ENCODE assay signal across 14 cellular contexts in genomic region chr2:75379811-75380210, GRCh38.
DNase-seq lines count a peak whose midpoint lies in the region; ATAC-seq and TF ChIP-seq lines count a peak whose summit lies in the region.
"Had no signal": no experiment of that assay in that cellular context is flagged by ENCODE, and none has a peak within 500 bp of the region (broad histone marks: within the 10 kb centered on the region; RNA-seq: fewer than 3 reads in every experiment).

No MANE protein-coding gene starts in this region.

- POLR2A ChIA-PET in MCF 10A (lab: Yijun Ruan, JAX): no interaction called here

- H3K4me1 Mint-ChIP-seq in MCF 10A (ENCODE audit: insufficient read depth, unreplicated experiment) (no peaks in the 10 kb centered on the region), T-helper 17 cell (no peaks in the 10 kb centered on the region)
- H3K4me1 Mint-ChIP-seq: CD8-positive, alpha-beta memory T cell had no signal

- no peak for TF ChIP-seq POLR2A in breast epithelium (IDR thresholded peaks at IDR 0.05)

- no peak overlapping the region for H3K4me3 ChIP-seq in breast epithelium
- no peak overlapping the region for H3K4me3 ChIP-seq in RWPE2 (ENCODE audit: severe bottlenecking)
- no peak overlapping the region for H3K4me3 ChIP-seq in epithelial cell of esophagus (ENCODE audit: low read length)

- ATAC-seq in RWPE2 (ENCODE audit: low read depth) (peak; percentile 56), T-helper 17 cell (no peak)

- H3K9me3 ChIP-seq in breast epithelium (no peaks in the 10 kb centered on the region), RWPE2 (ENCODE audit: severe bottlenecking) (no peaks in the 10 kb centered on the region), T-helper 17 cell (ENCODE audit: control insufficient read depth, low read length, poor library complexity, severe bottlenecking) (no peaks in the 10 kb centered on the region)
- H3K9me3 ChIP-seq: Caco-2 had no signal

- H3K4me1 ChIP-seq in breast epithelium (no peaks in the 10 kb centered on the region), RWPE2 (ENCODE audit: insufficient read depth, poor library complexity, severe bottlenecking) (no peaks in the 10 kb centered on the region)
- H3K4me1 ChIP-seq: Caco-2 had no signal

- H3K9me3 Mint-ChIP-seq in MCF 10A (ENCODE audit: unreplicated experiment): no peaks in the 10 kb centered on the region
- H3K9me3 Mint-ChIP-seq: CD8-positive, alpha-beta memory T cell; HFFc6 had no signal

- BruUV-seq in MCF 10A (replicated peaks; lab: Mats Ljungman, UMichigan): no TSS peak

- no peak overlapping the region for H3K27ac Mint-ChIP-seq in MCF 10A (ENCODE audit: low read depth, unreplicated experiment)
- H3K27ac Mint-ChIP-seq in T-helper 17 cell: no peak overlapping the region
- H3K27ac Mint-ChIP-seq: CD8-positive, alpha-beta memory T cell; HFFc6 had no signal

- peak; percentile 9 for DNase-seq in MCF 10A (ENCODE audit: unreplicated experiment)
- no peak for DNase-seq in breast epithelium (ENCODE audit: low spot score in 2 of 2)
- no peak for DNase-seq in RWPE2 (ENCODE audit: low spot score)
- DNase-seq in epithelial cell of esophagus (ENCODE audit: low read depth): peak; percentile 90
- DNase-seq in activated gamma-delta T cell treated with Interleukin-2 at 50 U/mL for 16 hours: no peak
- no peak for DNase-seq in T-helper 17 cell
- no peak for DNase-seq in SIG-M5 treated with dmso at 0.1 percent for 504 hours (lab: John Stamatoyannopoulos, UW; ENCODE audit: unreplicated experiment)
- DNase-seq: Caco-2; CD8-positive, alpha-beta memory T cell; DND-41; GDM1; HCEC 1CT; HFFc6 had no signal

- H3K27me3 ChIP-seq in breast epithelium (no peaks in the 10 kb centered on the region), RWPE2 (ENCODE audit: insufficient read depth, poor library complexity, severe bottlenecking) (no peaks in the 10 kb centered on the region)

- H3K4me3 Mint-ChIP-seq in MCF 10A (ENCODE audit: unreplicated experiment) (no peak overlapping the region), T-helper 17 cell (no peak overlapping the region)
- H3K4me3 Mint-ChIP-seq: CD8-positive, alpha-beta memory T cell; HFFc6 had no signal

- H3K27me3 Mint-ChIP-seq in MCF 10A (ENCODE audit: insufficient read depth, unreplicated experiment) (peaks cover 16% of the 10 kb centered on the region), T-helper 17 cell (peaks cover 11% of the 10 kb centered on the region)

- TF ChIP-seq CTCF in MCF 10A (IDR thresholded peaks at IDR 0.05; ENCODE audit: unreplicated experiment) (no peak), breast epithelium (IDR thresholded peaks at IDR 0.05) (no peak), RWPE2 (IDR thresholded peaks at IDR 0.05; ENCODE audit: poor library complexity, severe bottlenecking) (no peak), epithelial cell of esophagus (IDR thresholded peaks at IDR 0.05; ENCODE audit: insufficient read depth, low read depth, low read length, missing control alignments) (no peak)

- H3K36me3 Mint-ChIP-seq in MCF 10A (ENCODE audit: insufficient read depth, unreplicated experiment) (no peaks in the 10 kb centered on the region), T-helper 17 cell (ENCODE audit: low read depth) (no peaks in the 10 kb centered on the region)
- H3K36me3 Mint-ChIP-seq: CD8-positive, alpha-beta memory T cell had no signal

- intact Hi-C loops in MCF 10A (cut with micrococcal nuclease) (no loop called here), breast epithelium (cut with DNase I; ENCODE audit: low total_unique reads) (no loop called here)

- H3K27ac ChIP-seq in breast epithelium: no peak overlapping the region
- H3K27ac ChIP-seq in RWPE2 (ENCODE audit: poor library complexity, severe bottlenecking): no peak overlapping the region
- H3K27ac ChIP-seq: HL-60 had no signal

- CTCF ChIA-PET in MCF 10A (lab: Yijun Ruan, JAX): no interaction called here

- H3K36me3 ChIP-seq in breast epithelium (no peaks in the 10 kb centered on the region), RWPE2 (ENCODE audit: low read depth) (no peaks in the 10 kb centered on the region)

Comparison
In these comparisons a context has a peak if more than half of its experiments do, and no peak if none do; other contexts are left out.
1. DNase-seq: peak in MCF 10A (single experiment) and epithelial cell of esophagus (single experiment); none in breast epithelium (0 of 2), RWPE2 (single experiment), activated gamma-delta T cell treated with Interleukin-2 at 50 U/mL for 16 hours (single experiment), T-helper 17 cell (0 of 3) and SIG-M5 treated with dmso at 0.1 percent for 504 hours (single experiment).